ENCODE assay signal across 14 cellular contexts in genomic region chr11:111229604-111230003, GRCh38. TPM values are rescaled to one million over a fixed set of nuclear protein-coding genes. Genes with fewer than 3 reads are reported as not detected.
DNase-seq lines count a peak whose midpoint lies in the region; ATAC-seq lines count a peak whose summit lies in the region.
"Had no signal": no experiment of that assay in that cellular context is flagged by ENCODE, and none has a peak within 500 bp of the region (broad histone marks: within the 10 kb centered on the region; RNA-seq: fewer than 3 reads in every experiment).

No MANE protein-coding gene starts in this region.

- no peaks in the 10 kb centered on the region for H3K36me3 Mint-ChIP-seq in naive B cell

- peak overlapping the region in 4 of 8 donors; percentile 18 to 86 (median 66) for H3K4me3 Mint-ChIP-seq in naive B cell

- no peaks in the 10 kb centered on the region for H3K27me3 ChIP-seq in H7 (ENCODE audit: control insufficient read depth, insufficient read depth, low read length)

- peaks cover 26 to 55% (median 50%) of the 10 kb centered on the region in 3 donors for H3K4me1 Mint-ChIP-seq in naive B cell

- H3K9me3 Mint-ChIP-seq in naive B cell: peaks cover 0 to 14% (median 5%) of the 10 kb centered on the region in 7 donors

- H3K27me3 Mint-ChIP-seq in naive B cell: no peaks in the 10 kb centered on the region

- peak; percentile 26 for DNase-seq in activated CD4-positive, alpha-beta T cell treated with anti-CD3 and anti-CD28 coated beads for 48 hours
- DNase-seq in activated CD4-positive, alpha-beta T cell treated with anti-CD3 and anti-CD28 coated beads, Interleukin-2, amount 50 U/mL, for 4 hours: no peak
- DNase-seq in Kasumi-1 (lab: John Stamatoyannopoulos, UW) (peak; percentile 46 to 48), naive B cell (no peak), H7 (no peak), NOMO-1 treated with dmso at 0.1 percent for 144 hours (lab: John Stamatoyannopoulos, UW; ENCODE audit: unreplicated experiment) (no peak)
- DNase-seq in activated CD4-positive, alpha-beta T cell treated with anti-CD3 and anti-CD28 coated beads, Interleukin-2, amount 50 U/mL, for 48 hours: peak; percentile 30 to 37
- DNase-seq in effector CD4-positive, alpha-beta T cell: no peak

- H3K4me3 ChIP-seq in H7 (ENCODE audit: insufficient read depth, low read depth, low read length): no peak overlapping the region

- H3K36me3 ChIP-seq in H7 (replicated peaks; ENCODE audit: control insufficient read depth, insufficient read depth, low read length): no peaks in the 10 kb centered on the region
- H3K36me3 ChIP-seq: thoracic aorta had no signal

- no peak for ATAC-seq in naive B cell (ENCODE audit: low read depth in 2 of 2)

- peak overlapping the region in 4 of 6 donors; percentile 48 to 77 (median 70) for H3K27ac Mint-ChIP-seq in naive B cell

RNA-seq across cellular contexts. Expression of gene POU2AF2, which starts 15.9 kb away (rescaled TPM):
- polyA plus RNA-seq in naive B cell (ENCODE audit: low read depth in 6 of 6): not detected
- not detected in 2 replicates for total RNA-seq in H7 (2014; rRNA removed; shearing (Covaris generic))
- total RNA-seq: mammary epithelial cell; MCF 10A; neural crest cell; renal cortical epithelial cell; T-helper 1 cell treated with Interleukin-12 subunit alpha and Interleukin-12 subunit beta and Interleukin-4 antibody, amounts not matched to agents 30 ng/mL and 1 ng/mL, for 36 hours; thoracic aorta had no signal
- polyA plus RNA-seq: mammary epithelial cell had no signal

Comparison
In these comparisons a context has a peak if more than half of its experiments do, and no peak if none do; other contexts are left out.
1. DNase-seq: peak in activated CD4-positive, alpha-beta T cell treated with anti-CD3 and anti-CD28 coated beads for 48 hours (single experiment), Kasumi-1 (2 of 2) and activated CD4-positive, alpha-beta T cell treated with anti-CD3 and anti-CD28 coated beads, Interleukin-2, amount 50 U/mL, for 48 hours (2 of 2); none in activated CD4-positive, alpha-beta T cell treated with anti-CD3 and anti-CD28 coated beads, Interleukin-2, amount 50 U/mL, for 4 hours (0 of 2), naive B cell (single experiment), H7 (single experiment), NOMO-1 treated with dmso at 0.1 percent for 144 hours (single experiment) and effector CD4-positive, alpha-beta T cell (single experiment).